In the genomic region with DNA sequence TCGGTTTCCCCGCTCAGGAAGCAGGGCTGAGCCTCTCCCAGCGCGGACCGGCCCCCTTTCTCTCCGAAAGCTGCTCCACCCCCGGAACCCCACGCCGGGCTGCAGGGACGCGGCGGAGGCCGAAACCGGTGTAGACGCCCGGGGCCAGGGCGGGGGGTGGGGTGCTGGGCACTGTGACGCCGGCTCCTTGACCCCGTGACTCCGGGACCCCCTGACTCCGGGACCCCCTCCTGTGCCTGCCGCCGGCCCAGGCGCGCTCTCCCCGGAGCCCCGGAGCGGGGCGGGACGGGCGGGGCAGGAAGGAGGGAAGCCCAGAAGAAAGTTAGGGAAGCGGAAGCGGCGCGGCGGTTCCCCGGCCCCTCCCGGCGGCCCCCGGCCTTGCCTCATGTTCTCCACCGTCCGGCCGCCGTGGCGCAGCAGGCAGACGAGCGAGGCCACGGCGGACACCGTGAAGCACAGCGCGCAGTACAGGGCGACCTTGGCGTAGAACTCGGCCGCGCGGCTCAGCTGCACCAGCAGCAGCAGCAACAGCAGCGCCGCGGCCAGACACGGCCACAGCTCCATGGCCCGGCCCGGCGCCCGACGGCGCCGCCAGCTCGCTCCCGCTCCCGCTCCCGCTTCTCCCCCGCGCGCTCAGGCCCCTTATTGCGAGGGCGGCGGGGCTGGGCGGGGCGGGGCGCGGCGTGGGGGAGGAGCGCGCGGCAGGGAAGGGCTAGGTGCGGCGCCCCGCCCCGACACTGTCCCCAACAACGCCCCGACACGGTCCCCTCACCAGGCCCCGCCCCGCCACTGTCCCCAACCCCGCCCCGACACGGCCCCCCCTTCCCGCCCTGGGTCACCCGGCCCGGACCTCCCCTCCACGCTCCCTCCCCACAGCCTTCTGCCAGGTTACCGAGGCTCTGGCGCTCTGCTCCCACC, we compare ENCODE assay signal across 1 cellular context.
TF ChIP-seq lines count a peak whose summit lies in the region.

A gene (minus strand): TSS at position 664 of the 918 bp plus-strand sequence. CDS start 100 bp downstream, at position 564.

TF ChIP-seq in K562, 482 proteins besides CTCF, POLR2A, EP300 and RAD21 (continued from another document and continues in another):
- TF ChIP-seq PTBP1 (IDR thresholded peaks at IDR 0.05; ENCODE audit: low read depth, low read length) (no peak), KDM5B (IDR thresholded peaks at IDR 0.05; ENCODE audit: insufficient replicate concordance, low read depth, low read length) (peak; percentile 67), BCL6 (CRISPR knock-in tag; IDR thresholded peaks at IDR 0.05) (no peak), THRAP3 (IDR thresholded peaks at IDR 0.05; ENCODE audit: borderline replicate concordance) (no peak), LARP7 (IDR thresholded peaks at IDR 0.05) (no peak), SRF (CRISPR knock-in tag; IDR thresholded peaks at IDR 0.05) (no peak), TAL1 (IDR thresholded peaks at IDR 0.05) (no peak), KLF16 (IDR thresholded peaks at IDR 0.05) (no peak), XRCC5 (IDR thresholded peaks at IDR 0.05; ENCODE audit: low read depth, low read length) (peak; percentile 49; the same call in 1 of the 2 replicates), ZNF133 (CRISPR knock-in tag; IDR thresholded peaks at IDR 0.05) (no peak), CHCHD3 (CRISPR knock-in tag; IDR thresholded peaks at IDR 0.05) (no peak), ADNP (tag; IDR thresholded peaks at IDR 0.05) (no peak), ZNF436 (CRISPR knock-in tag; IDR thresholded peaks at IDR 0.05) (no peak), SMARCC2 (IDR thresholded peaks at IDR 0.05; ENCODE audit: low read depth) (no peak), ZNF143 (CRISPR knock-in tag; IDR thresholded peaks at IDR 0.05) (no peak), HLTF (IDR thresholded peaks at IDR 0.05) (no peak), ZNF444 (CRISPR knock-in tag; IDR thresholded peaks at IDR 0.05) (no peak), RUNX1 (IDR thresholded peaks at IDR 0.05; ENCODE audit: low read depth) (no peak), GTF2A2 (tag; IDR thresholded peaks at IDR 0.05) (0 out of 2 replicates have a peak, but pooled peaks have one; percentile 52), ZFP30 (CRISPR knock-in tag; IDR thresholded peaks at IDR 0.05; ENCODE audit: borderline replicate concordance) (no peak), SAFB (IDR thresholded peaks at IDR 0.05; ENCODE audit: borderline replicate concordance, low read depth, low read length) (no peak), HNRNPK (IDR thresholded peaks at IDR 0.05; ENCODE audit: low read depth, low read length, poor library complexity, severe bottlenecking) (no peak), BRF1 (IDR thresholded peaks at IDR 0.05; ENCODE audit: borderline replicate concordance, extremely low read depth, insufficient read length) (no peak), FOXJ3 (CRISPR knock-in tag; IDR thresholded peaks at IDR 0.05) (no peak), ETS2 (tag; IDR thresholded peaks at IDR 0.05; ENCODE audit: borderline replicate concordance, poor library complexity, severe bottlenecking) (no peak), POLR2B (IDR thresholded peaks at IDR 0.05; ENCODE audit: low read depth, partially characterized antibody) (peak; percentile 65), PURB (CRISPR knock-in tag; IDR thresholded peaks at IDR 0.05; ENCODE audit: low read depth) (no peak), ZNF12 (CRISPR knock-in tag; IDR thresholded peaks at IDR 0.05) (no peak)
- TF ChIP-seq, protein P1, sequence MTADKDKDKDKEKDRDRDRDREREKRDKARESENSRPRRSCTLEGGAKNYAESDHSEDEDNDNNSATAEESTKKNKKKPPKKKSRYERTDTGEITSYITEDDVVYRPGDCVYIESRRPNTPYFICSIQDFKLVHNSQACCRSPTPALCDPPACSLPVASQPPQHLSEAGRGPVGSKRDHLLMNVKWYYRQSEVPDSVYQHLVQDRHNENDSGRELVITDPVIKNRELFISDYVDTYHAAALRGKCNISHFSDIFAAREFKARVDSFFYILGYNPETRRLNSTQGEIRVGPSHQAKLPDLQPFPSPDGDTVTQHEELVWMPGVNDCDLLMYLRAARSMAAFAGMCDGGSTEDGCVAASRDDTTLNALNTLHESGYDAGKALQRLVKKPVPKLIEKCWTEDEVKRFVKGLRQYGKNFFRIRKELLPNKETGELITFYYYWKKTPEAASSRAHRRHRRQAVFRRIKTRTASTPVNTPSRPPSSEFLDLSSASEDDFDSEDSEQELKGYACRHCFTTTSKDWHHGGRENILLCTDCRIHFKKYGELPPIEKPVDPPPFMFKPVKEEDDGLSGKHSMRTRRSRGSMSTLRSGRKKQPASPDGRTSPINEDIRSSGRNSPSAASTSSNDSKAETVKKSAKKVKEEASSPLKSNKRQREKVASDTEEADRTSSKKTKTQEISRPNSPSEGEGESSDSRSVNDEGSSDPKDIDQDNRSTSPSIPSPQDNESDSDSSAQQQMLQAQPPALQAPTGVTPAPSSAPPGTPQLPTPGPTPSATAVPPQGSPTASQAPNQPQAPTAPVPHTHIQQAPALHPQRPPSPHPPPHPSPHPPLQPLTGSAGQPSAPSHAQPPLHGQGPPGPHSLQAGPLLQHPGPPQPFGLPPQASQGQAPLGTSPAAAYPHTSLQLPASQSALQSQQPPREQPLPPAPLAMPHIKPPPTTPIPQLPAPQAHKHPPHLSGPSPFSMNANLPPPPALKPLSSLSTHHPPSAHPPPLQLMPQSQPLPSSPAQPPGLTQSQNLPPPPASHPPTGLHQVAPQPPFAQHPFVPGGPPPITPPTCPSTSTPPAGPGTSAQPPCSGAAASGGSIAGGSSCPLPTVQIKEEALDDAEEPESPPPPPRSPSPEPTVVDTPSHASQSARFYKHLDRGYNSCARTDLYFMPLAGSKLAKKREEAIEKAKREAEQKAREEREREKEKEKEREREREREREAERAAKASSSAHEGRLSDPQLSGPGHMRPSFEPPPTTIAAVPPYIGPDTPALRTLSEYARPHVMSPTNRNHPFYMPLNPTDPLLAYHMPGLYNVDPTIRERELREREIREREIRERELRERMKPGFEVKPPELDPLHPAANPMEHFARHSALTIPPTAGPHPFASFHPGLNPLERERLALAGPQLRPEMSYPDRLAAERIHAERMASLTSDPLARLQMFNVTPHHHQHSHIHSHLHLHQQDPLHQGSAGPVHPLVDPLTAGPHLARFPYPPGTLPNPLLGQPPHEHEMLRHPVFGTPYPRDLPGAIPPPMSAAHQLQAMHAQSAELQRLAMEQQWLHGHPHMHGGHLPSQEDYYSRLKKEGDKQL (CRISPR knock-in tag; IDR thresholded peaks at IDR 0.05; ENCODE audit: borderline replicate concordance) = no peak
- TF ChIP-seq, protein P2, sequence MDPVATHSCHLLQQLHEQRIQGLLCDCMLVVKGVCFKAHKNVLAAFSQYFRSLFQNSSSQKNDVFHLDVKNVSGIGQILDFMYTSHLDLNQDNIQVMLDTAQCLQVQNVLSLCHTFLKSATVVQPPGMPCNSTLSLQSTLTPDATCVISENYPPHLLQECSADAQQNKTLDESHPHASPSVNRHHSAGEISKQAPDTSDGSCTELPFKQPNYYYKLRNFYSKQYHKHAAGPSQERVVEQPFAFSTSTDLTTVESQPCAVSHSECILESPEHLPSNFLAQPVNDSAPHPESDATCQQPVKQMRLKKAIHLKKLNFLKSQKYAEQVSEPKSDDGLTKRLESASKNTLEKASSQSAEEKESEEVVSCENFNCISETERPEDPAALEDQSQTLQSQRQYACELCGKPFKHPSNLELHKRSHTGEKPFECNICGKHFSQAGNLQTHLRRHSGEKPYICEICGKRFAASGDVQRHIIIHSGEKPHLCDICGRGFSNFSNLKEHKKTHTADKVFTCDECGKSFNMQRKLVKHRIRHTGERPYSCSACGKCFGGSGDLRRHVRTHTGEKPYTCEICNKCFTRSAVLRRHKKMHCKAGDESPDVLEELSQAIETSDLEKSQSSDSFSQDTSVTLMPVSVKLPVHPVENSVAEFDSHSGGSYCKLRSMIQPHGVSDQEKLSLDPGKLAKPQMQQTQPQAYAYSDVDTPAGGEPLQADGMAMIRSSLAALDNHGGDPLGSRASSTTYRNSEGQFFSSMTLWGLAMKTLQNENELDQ (CRISPR knock-in tag; IDR thresholded peaks at IDR 0.05; ENCODE audit: borderline replicate concordance) = no peak
- TF ChIP-seq, protein P3, sequence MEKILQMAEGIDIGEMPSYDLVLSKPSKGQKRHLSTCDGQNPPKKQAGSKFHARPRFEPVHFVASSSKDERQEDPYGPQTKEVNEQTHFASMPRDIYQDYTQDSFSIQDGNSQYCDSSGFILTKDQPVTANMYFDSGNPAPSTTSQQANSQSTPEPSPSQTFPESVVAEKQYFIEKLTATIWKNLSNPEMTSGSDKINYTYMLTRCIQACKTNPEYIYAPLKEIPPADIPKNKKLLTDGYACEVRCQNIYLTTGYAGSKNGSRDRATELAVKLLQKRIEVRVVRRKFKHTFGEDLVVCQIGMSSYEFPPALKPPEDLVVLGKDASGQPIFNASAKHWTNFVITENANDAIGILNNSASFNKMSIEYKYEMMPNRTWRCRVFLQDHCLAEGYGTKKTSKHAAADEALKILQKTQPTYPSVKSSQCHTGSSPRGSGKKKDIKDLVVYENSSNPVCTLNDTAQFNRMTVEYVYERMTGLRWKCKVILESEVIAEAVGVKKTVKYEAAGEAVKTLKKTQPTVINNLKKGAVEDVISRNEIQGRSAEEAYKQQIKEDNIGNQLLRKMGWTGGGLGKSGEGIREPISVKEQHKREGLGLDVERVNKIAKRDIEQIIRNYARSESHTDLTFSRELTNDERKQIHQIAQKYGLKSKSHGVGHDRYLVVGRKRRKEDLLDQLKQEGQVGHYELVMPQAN (IDR thresholded peaks at IDR 0.05; ENCODE audit: borderline replicate concordance) = 0 out of 2 replicates have a peak, but pooled peaks have one; percentile 63
- TF ChIP-seq, protein P4, sequence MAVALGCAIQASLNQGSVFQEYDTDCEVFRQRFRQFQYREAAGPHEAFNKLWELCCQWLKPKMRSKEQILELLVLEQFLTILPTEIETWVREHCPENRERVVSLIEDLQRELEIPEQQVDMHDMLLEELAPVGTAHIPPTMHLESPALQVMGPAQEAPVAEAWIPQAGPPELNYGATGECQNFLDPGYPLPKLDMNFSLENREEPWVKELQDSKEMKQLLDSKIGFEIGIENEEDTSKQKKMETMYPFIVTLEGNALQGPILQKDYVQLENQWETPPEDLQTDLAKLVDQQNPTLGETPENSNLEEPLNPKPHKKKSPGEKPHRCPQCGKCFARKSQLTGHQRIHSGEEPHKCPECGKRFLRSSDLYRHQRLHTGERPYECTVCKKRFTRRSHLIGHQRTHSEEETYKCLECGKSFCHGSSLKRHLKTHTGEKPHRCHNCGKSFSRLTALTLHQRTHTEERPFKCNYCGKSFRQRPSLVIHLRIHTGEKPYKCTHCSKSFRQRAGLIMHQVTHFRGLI (CRISPR knock-in tag; IDR thresholded peaks at IDR 0.05) = no peak
- TF ChIP-seq, protein P5, sequence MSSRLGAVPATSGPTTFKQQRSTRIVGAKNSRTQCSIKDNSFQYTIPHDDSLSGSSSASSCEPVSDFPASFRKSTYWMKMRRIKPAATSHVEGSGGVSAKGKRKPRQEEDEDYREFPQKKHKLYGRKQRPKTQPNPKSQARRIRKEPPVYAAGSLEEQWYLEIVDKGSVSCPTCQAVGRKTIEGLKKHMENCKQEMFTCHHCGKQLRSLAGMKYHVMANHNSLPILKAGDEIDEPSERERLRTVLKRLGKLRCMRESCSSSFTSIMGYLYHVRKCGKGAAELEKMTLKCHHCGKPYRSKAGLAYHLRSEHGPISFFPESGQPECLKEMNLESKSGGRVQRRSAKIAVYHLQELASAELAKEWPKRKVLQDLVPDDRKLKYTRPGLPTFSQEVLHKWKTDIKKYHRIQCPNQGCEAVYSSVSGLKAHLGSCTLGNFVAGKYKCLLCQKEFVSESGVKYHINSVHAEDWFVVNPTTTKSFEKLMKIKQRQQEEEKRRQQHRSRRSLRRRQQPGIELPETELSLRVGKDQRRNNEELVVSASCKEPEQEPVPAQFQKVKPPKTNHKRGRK (tag; IDR thresholded peaks at IDR 0.05) = no peak
- TF ChIP-seq, protein P6, sequence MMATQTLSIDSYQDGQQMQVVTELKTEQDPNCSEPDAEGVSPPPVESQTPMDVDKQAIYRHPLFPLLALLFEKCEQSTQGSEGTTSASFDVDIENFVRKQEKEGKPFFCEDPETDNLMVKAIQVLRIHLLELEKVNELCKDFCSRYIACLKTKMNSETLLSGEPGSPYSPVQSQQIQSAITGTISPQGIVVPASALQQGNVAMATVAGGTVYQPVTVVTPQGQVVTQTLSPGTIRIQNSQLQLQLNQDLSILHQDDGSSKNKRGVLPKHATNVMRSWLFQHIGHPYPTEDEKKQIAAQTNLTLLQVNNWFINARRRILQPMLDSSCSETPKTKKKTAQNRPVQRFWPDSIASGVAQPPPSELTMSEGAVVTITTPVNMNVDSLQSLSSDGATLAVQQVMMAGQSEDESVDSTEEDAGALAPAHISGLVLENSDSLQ (IDR thresholded peaks at IDR 0.05) = no peak
- TF ChIP-seq, protein P7, sequence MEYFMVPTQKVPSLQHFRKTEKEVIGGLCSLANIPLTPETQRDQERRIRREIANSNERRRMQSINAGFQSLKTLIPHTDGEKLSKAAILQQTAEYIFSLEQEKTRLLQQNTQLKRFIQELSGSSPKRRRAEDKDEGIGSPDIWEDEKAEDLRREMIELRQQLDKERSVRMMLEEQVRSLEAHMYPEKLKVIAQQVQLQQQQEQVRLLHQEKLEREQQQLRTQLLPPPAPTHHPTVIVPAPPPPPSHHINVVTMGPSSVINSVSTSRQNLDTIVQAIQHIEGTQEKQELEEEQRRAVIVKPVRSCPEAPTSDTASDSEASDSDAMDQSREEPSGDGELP (CRISPR knock-in tag; IDR thresholded peaks at IDR 0.05; ENCODE audit: borderline replicate concordance) = no peak
